In the genomic region with DNA sequence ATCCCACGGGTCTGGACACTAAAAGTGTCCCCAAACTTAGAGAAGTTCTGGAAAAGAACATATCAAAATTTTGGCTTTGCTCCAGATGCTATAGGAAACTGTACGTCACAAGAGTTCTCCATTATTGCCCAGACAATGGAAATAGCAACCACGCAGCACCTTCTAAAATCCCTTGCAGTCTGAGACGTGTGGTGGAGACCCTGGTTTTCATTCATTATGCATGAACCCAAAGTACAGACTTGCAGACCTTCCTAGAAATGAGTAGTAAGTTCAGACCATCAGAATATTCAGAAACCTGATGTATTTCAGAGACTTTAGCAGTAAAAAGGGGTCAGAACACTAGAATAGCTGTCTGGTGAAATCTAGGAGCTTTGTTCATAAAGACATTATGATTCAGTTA, we compare ENCODE assay signal across 27 cellular contexts. TPM values are rescaled to one million over a fixed set of nuclear protein-coding genes. Genes with fewer than 3 reads are reported as not detected.
"Had no signal": no experiment of that assay in that cellular context is flagged by ENCODE, and none has a peak within 500 bp of the region (broad histone marks: within the 10 kb centered on the region; RNA-seq: fewer than 3 reads in every experiment).

No MANE protein-coding gene starts in this region.

- H3K27me3 ChIP-seq: breast epithelium, esophagus squamous epithelium, heart right ventricle, neutrophil, right lobe of liver, tibial nerve had no signal

- H3K36me3 ChIP-seq: breast epithelium, esophagus squamous epithelium, heart right ventricle, neutrophil, right lobe of liver, tibial nerve, WERI-Rb-1 had no signal

- H3K4me1 ChIP-seq: breast epithelium had no signal

- ATAC-seq: activated CD4-positive, CD25-positive, alpha-beta regulatory T cell treated with anti-CD3 and anti-CD28 coated beads, Interleukin-2, amount 50 U/mL, for 24 hours; heart right ventricle; right lobe of liver; SK-N-SH treated with all-trans-retinoic acid at 6 μM for 48 hours; stimulated activated memory B cell treated with anti-CD40 and anti-IgM and Interleukin-4, amounts not matched to agents 10 μg/mL and 1 μg/mL and 100 μg/mL, for 72 hours; T-helper 17 cell had no signal

- H3K9me3 Mint-ChIP-seq: mesothelial cell of epicardium; stimulated activated memory B cell treated with anti-CD40 and anti-IgM and Interleukin-4, amounts not matched to agents 10 μg/mL and 1 μg/mL and 100 μg/mL, for 72 hours had no signal

- H3K36me3 Mint-ChIP-seq: mesothelial cell of epicardium had no signal

- H3K27ac ChIP-seq: breast epithelium, esophagus squamous epithelium, heart right ventricle, neutrophil, right lobe of liver, tibial nerve, WERI-Rb-1 had no signal

- H3K4me3 Mint-ChIP-seq: activated naive CD4-positive, alpha-beta T cell treated with anti-CD3 and anti-CD28 coated beads, Interleukin-2, amount 10 ng/mL, durations not matched to agents 7 days and 5 days; mesothelial cell of epicardium; nephron progenitor cell; stimulated activated memory B cell treated with anti-CD40 and anti-IgM and Interleukin-4, amounts not matched to agents 10 μg/mL and 1 μg/mL and 100 μg/mL, for 72 hours; T-helper 17 cell had no signal

- DNase-seq: activated CD4-positive, alpha-beta T cell treated with anti-CD3 and anti-CD28 coated beads, Interleukin-2, amount 50 U/mL, for 1 hour; activated gamma-delta T cell; activated naive CD4-positive, alpha-beta T cell treated with anti-CD3 and anti-CD28 coated beads, Interleukin-2, amount 10 ng/mL, durations not matched to agents 7 days and 5 days; amygdala; central memory CD4-positive, alpha-beta T cell; esophagus squamous epithelium; foreskin melanocyte; heart right ventricle; naive B cell; nephron progenitor cell; right lobe of liver; stimulated activated CD4-positive, alpha-beta T cell treated with anti-CD3 and anti-CD28 coated beads, Interleukin-4, amount 100 ng/mL, for 1 hour; T-helper 17 cell; T1000; WERI-Rb-1 had no signal

- H3K27ac Mint-ChIP-seq: activated naive CD4-positive, alpha-beta T cell treated with anti-CD3 and anti-CD28 coated beads, Interleukin-2, amount 10 ng/mL, durations not matched to agents 7 days and 5 days; mesothelial cell of epicardium; naive B cell; nephron progenitor cell; progenitor cell of endocrine pancreas; stimulated activated memory B cell treated with anti-CD40 and anti-IgM and Interleukin-4, amounts not matched to agents 10 μg/mL and 1 μg/mL and 100 μg/mL, for 72 hours had no signal

- H3K9me3 ChIP-seq: breast epithelium, esophagus squamous epithelium, heart right ventricle, neutrophil, right lobe of liver, tibial nerve had no signal

- H3K27me3 Mint-ChIP-seq: stimulated activated memory B cell treated with anti-CD40 and anti-IgM and Interleukin-4, amounts not matched to agents 10 μg/mL and 1 μg/mL and 100 μg/mL, for 72 hours; T-helper 17 cell had no signal

- H3K4me3 ChIP-seq: breast epithelium, esophagus squamous epithelium, heart right ventricle, right lobe of liver, tibial nerve had no signal

RNA-seq across cellular contexts. Expression of a gene that starts 50.0 kb away (rescaled TPM):
- total RNA-seq: glomerular endothelial cell, kidney epithelial cell, lower leg skin, mesothelial cell of epicardium, osteocyte, tibial nerve had no signal
